8 cellular contexts compared by ENCODE assay signal in the genomic region with DNA sequence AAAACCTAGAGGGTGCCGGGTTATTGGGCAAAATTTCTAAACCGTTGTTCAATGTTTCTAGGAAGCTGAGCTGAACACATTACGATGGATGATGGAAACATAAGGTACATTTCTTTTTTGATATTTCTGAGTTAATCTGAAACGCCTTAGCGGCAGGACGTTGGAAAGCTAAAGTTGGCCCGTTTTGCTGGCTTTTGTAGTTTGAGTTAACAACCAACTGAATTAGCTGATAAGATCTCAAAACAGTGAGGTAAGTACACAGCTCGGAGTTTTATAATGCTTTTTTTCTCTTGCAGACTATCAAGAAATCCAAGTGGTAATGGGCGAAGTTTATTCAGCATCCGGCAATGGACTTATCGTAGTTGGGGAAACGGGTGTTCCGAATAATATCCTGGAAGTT.
A peak's percentile ranks its signal among the peaks of the same experiment; 100 is the strongest.
DNase-seq lines count a peak whose midpoint lies in the region; ATAC-seq and TF ChIP-seq lines count a peak whose summit lies in the region.

No MANE protein-coding gene starts in this region.

- no peak for ATAC-seq in GM21786 (IDR thresholded peaks at IDR 0.05; ENCODE audit: unreplicated experiment)

- H3K27me3 Mint-ChIP-seq in T-helper 1 cell treated with Interleukin-12 subunit alpha and Interleukin-12 subunit beta and Interleukin-4 antibody, amounts not matched to agents 30 μg/mL and 1 μg/mL, for 36 hours (ENCODE audit: low read depth): no peaks in the 10 kb centered on the region

- peaks cover 31% of the 10 kb centered on the region for H3K4me1 Mint-ChIP-seq in T-helper 1 cell treated with Interleukin-12 subunit alpha and Interleukin-12 subunit beta and Interleukin-4 antibody, amounts not matched to agents 30 μg/mL and 1 μg/mL, for 36 hours (ENCODE audit: low read depth)

- peak; percentile 19 for DNase-seq in GM12865 (ENCODE audit: low read depth)
- DNase-seq in fibroblast of mammary gland (ENCODE audit: low read depth): no peak
- no peak for DNase-seq in retinal pigment epithelial cell (ENCODE audit: low read depth)
- DNase-seq in islet precursor cell: no peak
- DNase-seq in NCI-H82 treated with DMSO at 0.1 percent for 48 hours (lab: John Stamatoyannopoulos, UW; ENCODE audit: unreplicated experiment): no peak
- DNase-seq in RPMI8226: no peak

- peak overlapping the region; percentile 89 for H3K4me3 Mint-ChIP-seq in T-helper 1 cell treated with Interleukin-12 subunit alpha and Interleukin-12 subunit beta and Interleukin-4 antibody, amounts not matched to agents 30 μg/mL and 1 μg/mL, for 36 hours

- TF ChIP-seq CTCF in GM12865 (IDR thresholded peaks at IDR 0.05; ENCODE audit: insufficient read depth, low read depth, low read length, missing control alignments) (no peak), fibroblast of mammary gland (conservative IDR thresholded peaks at IDR 0.05; ENCODE audit: control insufficient read depth, insufficient read depth, low read depth, low read length) (no peak), retinal pigment epithelial cell (conservative IDR thresholded peaks at IDR 0.05; ENCODE audit: low read depth, low read length) (no peak)

- H3K9me3 Mint-ChIP-seq in T-helper 1 cell treated with Interleukin-12 subunit alpha and Interleukin-12 subunit beta and Interleukin-4 antibody, amounts not matched to agents 30 μg/mL and 1 μg/mL, for 36 hours: no peaks in the 10 kb centered on the region

- H3K27ac Mint-ChIP-seq in T-helper 1 cell treated with Interleukin-12 subunit alpha and Interleukin-12 subunit beta and Interleukin-4 antibody, amounts not matched to agents 30 μg/mL and 1 μg/mL, for 36 hours: peak overlapping the region; percentile 98

- peaks cover 33% of the 10 kb centered on the region for H3K36me3 Mint-ChIP-seq in T-helper 1 cell treated with Interleukin-12 subunit alpha and Interleukin-12 subunit beta and Interleukin-4 antibody, amounts not matched to agents 30 μg/mL and 1 μg/mL, for 36 hours (ENCODE audit: low read depth)

- H3K4me3 ChIP-seq in GM12865 (ENCODE audit: low read depth, low read length) (peak overlapping the region; percentile 64), fibroblast of mammary gland (ENCODE audit: control insufficient read depth, low read depth, low read length) (peak overlapping the region; percentile 82), retinal pigment epithelial cell (ENCODE audit: low read length) (peak overlapping the region; percentile 71)
